Comparison of ENCODE assay signal across 27 cellular contexts in the genomic region with DNA sequence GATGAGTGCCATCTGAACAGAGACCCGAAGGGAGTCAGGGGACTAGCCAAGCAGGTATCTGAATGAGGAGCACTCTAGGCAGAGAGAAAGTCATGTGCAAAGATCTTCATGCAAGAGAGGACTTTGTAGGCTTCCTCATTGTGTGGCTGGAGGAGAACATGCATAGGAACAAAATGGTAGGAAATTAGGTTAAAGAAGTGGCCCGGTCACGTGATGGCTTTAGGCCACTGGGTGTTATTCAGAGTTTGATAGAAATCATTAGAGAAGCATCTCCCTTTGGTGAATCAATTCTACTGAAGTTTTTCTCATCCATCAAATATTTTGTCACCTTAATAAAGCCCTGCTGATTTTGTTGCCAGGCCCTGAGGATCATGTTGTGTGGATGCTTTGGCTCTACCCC. TPM values are rescaled to one million over a fixed set of nuclear protein-coding genes. Genes with fewer than 3 reads are reported as not detected.
A peak's percentile ranks its signal among the peaks of the same experiment; 100 is the strongest.
DNase-seq lines count a peak whose midpoint lies in the region; ATAC-seq, FAIRE-seq and TF ChIP-seq lines count a peak whose summit lies in the region.
"Had no signal": no experiment of that assay in that cellular context is flagged by ENCODE, and none has a peak within 500 bp of the region (broad histone marks: within the 10 kb centered on the region; RNA-seq: fewer than 3 reads in every experiment).

No MANE protein-coding gene starts in this region.

- H3K9me3 Mint-ChIP-seq in immature natural killer cell: no peaks in the 10 kb centered on the region
- H3K9me3 Mint-ChIP-seq: CD14-positive monocyte; CD4-positive, alpha-beta memory T cell; CD8-positive, alpha-beta memory T cell had no signal

- POLR2A ChIA-PET in IMR-90 (lab: Charles Lee; ENCODE audit: unreplicated experiment): no interaction called here
- POLR2A ChIA-PET in H1 (lab: Charles Lee; ENCODE audit: partially characterized antibody): no interaction called here
- POLR2A ChIA-PET in RWPE1 (lab: Yijun Ruan, JAX; ENCODE audit: low non-redundant PET): no interaction called here

- peaks cover 0 to 5% (median 1%) of the 10 kb centered on the region in 3 donors for H3K27me3 Mint-ChIP-seq in immature natural killer cell (ENCODE audit: low read depth in 3 of 3)
- H3K27me3 Mint-ChIP-seq: CD4-positive, alpha-beta memory T cell; CD4-positive, CD25-positive, alpha-beta regulatory T cell; CD8-positive, alpha-beta memory T cell had no signal

- no CpG with 5 or more reads among the region's 3 CpGs for WGBS in IMR-90 (ENCODE audit: extremely low coverage in 2 of 2, insufficient read length in 1 of 2), 2 experiments
- 87% methylated on average over 3 of the region's 3 CpGs; no CpG with 5 or more reads in 1 of the 2 experiments for WGBS in H1 (ENCODE audit: extremely low coverage in 1 of 2, insufficient coverage in 1 of 2, insufficient read length in 1 of 2, insufficient replicate concordance in 2 of 2, low coverage in 1 of 2, low lambda C conversion rate in 2 of 2, missing lambda C conversion rate in 1 of 2), 2 experiments

- H3K36me3 Mint-ChIP-seq in immature natural killer cell: no peaks in the 10 kb centered on the region
- H3K36me3 Mint-ChIP-seq: CD14-positive monocyte; CD4-positive, alpha-beta memory T cell; CD4-positive, CD25-positive, alpha-beta regulatory T cell; CD8-positive, alpha-beta memory T cell had no signal

- no peak overlapping the region for H3K56ac ChIP-seq in IMR-90 (ENCODE audit: extremely low read depth, insufficient read depth, low read length)
- H3K56ac ChIP-seq in H1 (replicated peaks; ENCODE audit: insufficient read length, low read depth, low read length): no peak overlapping the region

- no peak overlapping the region for H2BK12ac ChIP-seq in H1 (ENCODE audit: low read depth, low read length)

- intact Hi-C loops in IMR-90 (cut with micrococcal nuclease): loop anchor here (5.0 kb wide), 1 partner anchor 249 kb away; no protein-coding TSS in a partner anchor
- intact Hi-C loops in upper lobe of right lung (cut with DNase I): no loop called here

- dilution Hi-C loops in IMR-90 (cut with HindIII; ENCODE audit: low sequenced_read_pairs, unreplicated experiment): no loop called here

- H3K79me1 ChIP-seq in IMR-90 (ENCODE audit: low read depth in 1 of 2, low read length in 2 of 2) (no peaks in the 10 kb centered on the region), H1 (ENCODE audit: low read depth, low read length) (no peaks in the 10 kb centered on the region)

- BruUV-seq in IMR-90 (replicated peaks; lab: Mats Ljungman, UMichigan): no TSS peak

- H3K4me2 ChIP-seq in IMR-90 (ENCODE audit: low read depth, low read length) (no peak overlapping the region), H1 (ENCODE audit: insufficient read depth in 1 of 2, low read depth in 2 of 2, low read length in 2 of 2) (no peak overlapping the region)
- H3K4me2 ChIP-seq: BLaER1 had no signal

- no peak for TF ChIP-seq CTCF in IMR-90 (conservative IDR thresholded peaks at IDR 0.05; ENCODE audit: low read depth, low read length)
- TF ChIP-seq CTCF in H1 (IDR thresholded peaks at IDR 0.05; ENCODE audit: control extremely low read depth in 1 of 3, insufficient read depth in 1 of 3, low read depth in 1 of 3, low read length in 3 of 3): no peak
- TF ChIP-seq CTCF in upper lobe of right lung (IDR thresholded peaks at IDR 0.05): no peak
- TF ChIP-seq CTCF in RWPE1 (conservative IDR thresholded peaks at IDR 0.05; ENCODE audit: low read depth): no peak

- H4K8ac ChIP-seq in IMR-90 (ENCODE audit: low read depth in 2 of 2, low read length in 2 of 2): 0 out of 4 replicates have a peak overlapping the region, but pooled peaks of 1 of the 2 experiments have one; percentile 14
- H4K8ac ChIP-seq in H1 (ENCODE audit: extremely low read depth, insufficient read depth, low read length): no peak overlapping the region

- H3K23ac ChIP-seq in IMR-90 (ENCODE audit: low read depth, low read length) (no peak overlapping the region), H1 (ENCODE audit: insufficient read length) (no peak overlapping the region)

- H3K27ac ChIP-seq in IMR-90 (ENCODE audit: insufficient read depth, low read length) (no peak overlapping the region), H1 (ENCODE audit: low read depth, low read length) (no peak overlapping the region), upper lobe of right lung (no peak overlapping the region), RWPE1 (no peak overlapping the region)
- H3K27ac ChIP-seq: BLaER1 had no signal

- CTCF ChIA-PET in IMR-90 (lab: Yijun Ruan, JAX): no interaction called here
- CTCF ChIA-PET in H1 (lab: Charles Lee; ENCODE audit: partially characterized antibody): no interaction called here
- CTCF ChIA-PET in RWPE1 (lab: Yijun Ruan, JAX): no interaction called here

- no peak overlapping the region for H3K14ac ChIP-seq in IMR-90 (replicated peaks; ENCODE audit: low read depth, low read length)
- no peak overlapping the region for H3K14ac ChIP-seq in H1 (ENCODE audit: insufficient read length)

- H2BK15ac ChIP-seq in IMR-90 (ENCODE audit: low read depth, low read length) (peak overlapping the region; percentile 61; the same call in 1 of the 3 replicates), H1 (ENCODE audit: low read length) (no peak overlapping the region)

- peak overlapping the region; percentile 64; the same call in 1 of the 2 replicates for H2BK20ac ChIP-seq in IMR-90 (ENCODE audit: low read depth, low read length)
- H2BK20ac ChIP-seq in H1 (ENCODE audit: low read length): no peak overlapping the region

- H4K20me1 ChIP-seq in IMR-90 (ENCODE audit: insufficient read depth, low read length) (no peaks in the 10 kb centered on the region), H1 (replicated peaks in 1 of 2; ENCODE audit: control insufficient read depth in 1 of 2, insufficient read depth in 2 of 2, low read length in 2 of 2) (no peaks in the 10 kb centered on the region)
- H4K20me1 ChIP-seq: BLaER1 had no signal

- no peaks in the 10 kb centered on the region for H3K4me1 Mint-ChIP-seq in immature natural killer cell
- H3K4me1 Mint-ChIP-seq: CD8-positive, alpha-beta memory T cell had no signal

- TF ChIP-seq POLR2A in IMR-90 (IDR thresholded peaks at IDR 0.05; ENCODE audit: low read depth, low read length) (no peak), H1 (IDR thresholded peaks at IDR 0.05; ENCODE audit: control extremely low read depth in 1 of 2, low read depth in 2 of 2, low read length in 2 of 2) (no peak)

- H3K9ac ChIP-seq in IMR-90 (ENCODE audit: low read depth, low read length) (no peak overlapping the region), H1 (replicated peaks in 1 of 4; ENCODE audit: extremely low read depth in 1 of 4, low read depth in 3 of 4, low read length in 3 of 4) (no peak overlapping the region)
- H3K9ac ChIP-seq: BLaER1 had no signal

- TF ChIP-seq RAD21 in IMR-90 (IDR thresholded peaks at IDR 0.05; ENCODE audit: low read length) (no peak), H1 (IDR thresholded peaks at IDR 0.05 in 1 of 2, conservative IDR thresholded peaks at IDR 0.05 in 1 of 2; ENCODE audit: low read depth in 2 of 2, low read length in 2 of 2) (no peak)

- H2AK5ac ChIP-seq in IMR-90 (ENCODE audit: low read depth, low read length): peak overlapping the region; percentile 51; the same call in 1 of the 2 replicates
- no peak overlapping the region for H2AK5ac ChIP-seq in H1 (ENCODE audit: low read depth, low read length)

- TF ChIP-seq EP300 in H1 (IDR thresholded peaks at IDR 0.05; ENCODE audit: borderline replicate concordance in 1 of 2, low read depth in 2 of 2, low read length in 2 of 2): no peak

- H3K23me2 ChIP-seq in H1 (ENCODE audit: low read depth, low read length): no peaks in the 10 kb centered on the region

- DNase-seq in IMR-90 (no peak), NCI-H69 (lab: John Stamatoyannopoulos, UW) (peak; percentile 41), H1 (ENCODE audit: low read depth in 1 of 2, low spot score in 2 of 2) (no peak), upper lobe of right lung (no peak), RWPE1 (ENCODE audit: low spot score) (no peak), immature natural killer cell (no peak)
- DNase-seq: 8988T; ACHN; BE2C; C1 segment of cervical spinal cord; CD4-positive, alpha-beta memory T cell; CD4-positive, CD25-positive, alpha-beta regulatory T cell; CD8-positive, alpha-beta memory T cell; COR-L47; DMS 273 treated with DMSO at 0.1 percent for 48 hours; DMS153; DMS53; DMS79; DND-41; EL; GDM1 had no signal

- no peak overlapping the region for H2AK9ac ChIP-seq in IMR-90 (replicated peaks; ENCODE audit: low read depth, low read length, poor library complexity)

- no peak overlapping the region for H3K4me3 Mint-ChIP-seq in immature natural killer cell
- H3K4me3 Mint-ChIP-seq: CD14-positive monocyte; CD4-positive, alpha-beta memory T cell; CD4-positive, CD25-positive, alpha-beta regulatory T cell; CD8-positive, alpha-beta memory T cell had no signal

- H2BK120ac ChIP-seq in IMR-90 (ENCODE audit: low read depth, low read length) (peak overlapping the region; percentile 34), H1 (replicated peaks; ENCODE audit: low read depth, low read length) (no peak overlapping the region)

- H3K27me3 ChIP-seq in IMR-90 (ENCODE audit: control insufficient read depth, insufficient read depth, low read length) (no peaks in the 10 kb centered on the region), H1 (replicated peaks in 1 of 4; ENCODE audit: control insufficient read depth in 3 of 4, extremely low read depth in 1 of 4, insufficient read depth in 3 of 4, low read length in 3 of 4) (no peaks in the 10 kb centered on the region), upper lobe of right lung (no peaks in the 10 kb centered on the region)
- H3K27me3 ChIP-seq: BLaER1 had no signal

- in situ Hi-C loops in IMR-90 (cut with MboI; ENCODE audit: low sequenced_read_pairs): loop anchor here (5.0 kb wide), 1 partner anchor 864 kb away; no protein-coding TSS in a partner anchor

- H4K91ac ChIP-seq in IMR-90 (ENCODE audit: insufficient read depth, low read depth, low read length) (no peak overlapping the region), H1 (replicated peaks; ENCODE audit: insufficient read length, low read length) (no peak overlapping the region)

- FAIRE-seq in H1 (lab: Jason Lieb, UNC): no peak
- FAIRE-seq: A204.1, GM12878, GM12892, GM18507 had no signal

- no peaks in the 10 kb centered on the region for H3K36me3 ChIP-seq in IMR-90 (ENCODE audit: control insufficient read depth, insufficient read depth, low read length)
- no peaks in the 10 kb centered on the region for H3K36me3 ChIP-seq in H1 (ENCODE audit: control insufficient read depth in 2 of 4, insufficient read depth in 4 of 4, low read length in 3 of 4)
- no peaks in the 10 kb centered on the region for H3K36me3 ChIP-seq in upper lobe of right lung
- H3K36me3 ChIP-seq: BE2C, BLaER1 had no signal

- H4K5ac ChIP-seq in IMR-90 (ENCODE audit: low read depth, low read length): peak overlapping the region; percentile 12; the same call in 1 of the 2 replicates
- no peak overlapping the region for H4K5ac ChIP-seq in H1 (ENCODE audit: insufficient read length, low read depth, low read length)

- H2AFZ ChIP-seq in IMR-90 (replicated peaks; ENCODE audit: low read length, poor library complexity) (no peak overlapping the region), H1 (ENCODE audit: low read length) (0 out of 2 replicates have a peak overlapping the region, but pooled peaks have one; percentile 59)

- peak overlapping the region; percentile 62 for H3K4ac ChIP-seq in IMR-90 (ENCODE audit: low read depth, low read length)
- H3K4ac ChIP-seq in H1 (replicated peaks; ENCODE audit: insufficient read length, low read depth, low read length): no peak overlapping the region

- H3K9me3 ChIP-seq in IMR-90 (ENCODE audit: control insufficient read depth, insufficient read depth, low read length) (no peaks in the 10 kb centered on the region), H1 (ENCODE audit: insufficient read depth in 2 of 2, low read depth in 1 of 2, low read length in 1 of 2) (no peaks in the 10 kb centered on the region), upper lobe of right lung (no peaks in the 10 kb centered on the region)
- H3K9me3 ChIP-seq: BE2C, BLaER1 had no signal

- H3K4me3 ChIP-seq in IMR-90 (ENCODE audit: insufficient read depth, low read depth, low read length): no peak overlapping the region
- no peak overlapping the region for H3K4me3 ChIP-seq in H1 (ENCODE audit: extremely low read depth in 1 of 4, insufficient read depth in 2 of 4, low read depth in 3 of 4, low read length in 4 of 4)
- no peak overlapping the region for H3K4me3 ChIP-seq in upper lobe of right lung
- H3K4me3 ChIP-seq: BLaER1, GM12878 had no signal

- H2BK5ac ChIP-seq in IMR-90 (ENCODE audit: low read depth, low read length, poor library complexity, severe bottlenecking) (no peak overlapping the region), H1 (ENCODE audit: low read depth, low read length) (no peak overlapping the region)

- H3K9me1 ChIP-seq in IMR-90 (ENCODE audit: insufficient read depth, low read length): no peaks in the 10 kb centered on the region

- no peak for ATAC-seq in IMR-90 (ENCODE audit: low read depth)
- no peak for ATAC-seq in upper lobe of right lung
- ATAC-seq: GM12878 had no signal

- H3K4me1 ChIP-seq in IMR-90 (ENCODE audit: control insufficient read depth, insufficient read depth, low read length) (peaks cover 3% of the 10 kb centered on the region), H1 (replicated peaks in 1 of 4; ENCODE audit: control insufficient read depth in 3 of 4, insufficient read depth in 4 of 4, low read length in 3 of 4) (no peaks in the 10 kb centered on the region), upper lobe of right lung (no peaks in the 10 kb centered on the region)
- H3K4me1 ChIP-seq: BE2C, BLaER1 had no signal

- H3K18ac ChIP-seq in IMR-90 (ENCODE audit: low read depth, low read length): peak overlapping the region; percentile 64
- no peak overlapping the region for H3K18ac ChIP-seq in H1 (ENCODE audit: extremely low read depth, low read length)

- H3K79me2 ChIP-seq in H1 (ENCODE audit: control insufficient read depth in 1 of 2, insufficient read depth in 2 of 2, low read length in 2 of 2): no peaks in the 10 kb centered on the region

- H3K27ac Mint-ChIP-seq in immature natural killer cell: no peak overlapping the region
- H3K27ac Mint-ChIP-seq: CD14-positive monocyte; CD4-positive, alpha-beta memory T cell; CD4-positive, CD25-positive, alpha-beta regulatory T cell; CD8-positive, alpha-beta memory T cell had no signal

RNA-seq across cellular contexts. Expression of a gene that starts 45.8 kb away (rescaled TPM):
- total RNA-seq in IMR-90 (2012; rRNA removed) (49.5 and 51.7 TPM in 2 replicates), upper lobe of right lung (26.9 TPM)
- polyA plus RNA-seq in IMR-90 (2012; rRNA removed) (33.2 and 43.6 TPM in 2 replicates), H1 (2011; rRNA removed) (22.4 and 43.0 TPM in 2 replicates), immature natural killer cell (1 to 10 TPM; 1.1 to 1.9 (median 1.6) TPM)
- polyA plus RNA-seq in IMR-90 (2012; cell fraction: cytosol; rRNA removed): 6.7 and 14.4 TPM in 2 replicates
- 17.5 and 125 TPM in 2 replicates for polyA plus RNA-seq in IMR-90 (2012; cell fraction: nucleus; rRNA removed; ENCODE audit: low replicate concordance)
- total RNA-seq in H1 (2021; fragmentation: NEBNext Ultra II Directional; extraction: Animal tissue kit (Norgen Biotek cat#: 25700)): 55.6 and 59.4 TPM in 2 replicates
- 44.3 TPM for polyA plus RNA-seq in H1 (2011; cell fraction: cytosol; rRNA removed)
- polyA plus RNA-seq in H1 (2011; cell fraction: nucleus; rRNA removed): 41.7 TPM
- 33.5 to 49.4 TPM (median 44.1 TPM) in 4 replicates for polyA plus RNA-seq in H1 (2012, experiment 1 of 2)
- 2.9 TPM for polyA plus RNA-seq in H1 (2012, experiment 2 of 2)
- polyA plus RNA-seq in H1 (2013, experiment 1 of 2): 23.9 TPM
- polyA plus RNA-seq in H1 (2013, experiment 2 of 2): 24.0 TPM
- 116 and 164 TPM in 2 replicates for polyA minus RNA-seq in H1 (2011; rRNA and poly(A)+ RNA removed)
- polyA minus RNA-seq in H1 (2011; cell fraction: cytosol; rRNA and poly(A)+ RNA removed): 36.7 TPM
- 81.0 TPM for polyA minus RNA-seq in H1 (2011; cell fraction: nucleus; rRNA and poly(A)+ RNA removed)
